In genomic region chr20:3409417-3409816, GRCh38 we compare ENCODE assay signal across 1 cellular context.
TF ChIP-seq lines count a peak whose summit lies in the region.

No MANE protein-coding gene starts in this region.

TF ChIP-seq in HepG2, 621 proteins besides CTCF, POLR2A, EP300 and RAD21 (continued from another document):
- no peak for TF ChIP-seq HNRNPLL (IDR thresholded peaks at IDR 0.05; ENCODE audit: low read depth, low read length, poor library complexity, severe bottlenecking)
- TF ChIP-seq ZNF253 (CRISPR knock-in tag; IDR thresholded peaks at IDR 0.05; ENCODE audit: borderline replicate concordance), result no peak
- TF ChIP-seq CREB1 (IDR thresholded peaks at IDR 0.05), result peak; percentile 53
- TF ChIP-seq CREB1 (CRISPR knock-in tag; IDR thresholded peaks at IDR 0.05), result no peak
- TF ChIP-seq SPEN (CRISPR knock-in tag; IDR thresholded peaks at IDR 0.05; ENCODE audit: low read depth), result no peak
- 0 out of 2 replicates have a peak, but pooled peaks have one; percentile 45 for TF ChIP-seq PLSCR1 (CRISPR knock-in tag; IDR thresholded peaks at IDR 0.05; ENCODE audit: borderline replicate concordance)
- TF ChIP-seq ZNF781 (CRISPR knock-in tag; IDR thresholded peaks at IDR 0.05; ENCODE audit: borderline replicate concordance, not compliant biosample characterization), result no peak
- 0 out of 2 replicates have a peak, but pooled peaks have one; percentile 12 for TF ChIP-seq HIVEP1 (CRISPR knock-in tag; IDR thresholded peaks at IDR 0.05)
- 0 out of 2 replicates have a peak, but pooled peaks have one; percentile 52 for TF ChIP-seq RORA (CRISPR knock-in tag; IDR thresholded peaks at IDR 0.05)
- TF ChIP-seq MEIS1 (CRISPR knock-in tag; IDR thresholded peaks at IDR 0.05; ENCODE audit: borderline replicate concordance), result no peak
- TF ChIP-seq ZNF34 (CRISPR knock-in tag; IDR thresholded peaks at IDR 0.05; ENCODE audit: borderline replicate concordance), result no peak
- TF ChIP-seq TBP (CRISPR knock-in tag; IDR thresholded peaks at IDR 0.05), result 0 out of 2 replicates have a peak, but pooled peaks have one; percentile 33
- TF ChIP-seq DBP (CRISPR knock-in tag; IDR thresholded peaks at IDR 0.05; ENCODE audit: not compliant biosample characterization), result peak; percentile 8
- no peak for TF ChIP-seq RXRA (CRISPR knock-in tag; IDR thresholded peaks at IDR 0.05)
- TF ChIP-seq ZNF598 (CRISPR knock-in tag; IDR thresholded peaks at IDR 0.05; ENCODE audit: borderline replicate concordance), result no peak
- peak; percentile 85; the same call in 1 of the 2 replicates for TF ChIP-seq CENPX (CRISPR knock-in tag; IDR thresholded peaks at IDR 0.05)
- TF ChIP-seq ZNF800 (CRISPR knock-in tag; IDR thresholded peaks at IDR 0.05), result no peak
- TF ChIP-seq ZNF788 (CRISPR knock-in tag; IDR thresholded peaks at IDR 0.05; ENCODE audit: borderline replicate concordance), result no peak
- TF ChIP-seq ZNF460 (CRISPR knock-in tag; IDR thresholded peaks at IDR 0.05; ENCODE audit: borderline replicate concordance), result no peak
- TF ChIP-seq ZNF468 (CRISPR knock-in tag; IDR thresholded peaks at IDR 0.05), result no peak
- no peak for TF ChIP-seq NCOR1 (IDR thresholded peaks at IDR 0.05; ENCODE audit: borderline replicate concordance, low read length)
- no peak for TF ChIP-seq JDP2 (CRISPR knock-in tag; IDR thresholded peaks at IDR 0.05; ENCODE audit: borderline replicate concordance)
- TF ChIP-seq SNRNP70 (IDR thresholded peaks at IDR 0.05; ENCODE audit: low read depth, low read length), result no peak
- no peak for TF ChIP-seq CC2D1A (CRISPR knock-in tag; IDR thresholded peaks at IDR 0.05)
- TF ChIP-seq GPN1 (CRISPR knock-in tag; IDR thresholded peaks at IDR 0.05; ENCODE audit: borderline replicate concordance), result no peak
- no peak for TF ChIP-seq YEATS2 (CRISPR knock-in tag; IDR thresholded peaks at IDR 0.05; ENCODE audit: borderline replicate concordance)
- no peak for TF ChIP-seq ZNF619 (CRISPR knock-in tag; IDR thresholded peaks at IDR 0.05)
- TF ChIP-seq ZNF83 (CRISPR knock-in tag; IDR thresholded peaks at IDR 0.05; ENCODE audit: borderline replicate concordance), result no peak
- no peak for TF ChIP-seq ATF3 (CRISPR knock-in tag; IDR thresholded peaks at IDR 0.05)
- no peak for TF ChIP-seq PLRG1 (conservative IDR thresholded peaks at IDR 0.05)
- TF ChIP-seq ZBTB33 (CRISPR knock-in tag; IDR thresholded peaks at IDR 0.05), result 0 out of 2 replicates have a peak, but pooled peaks have one; percentile 30
- TF ChIP-seq NCOA2 (CRISPR knock-in tag; IDR thresholded peaks at IDR 0.05), result 0 out of 2 replicates have a peak, but pooled peaks have one; percentile 7
- TF ChIP-seq PHF8 (CRISPR knock-in tag; IDR thresholded peaks at IDR 0.05), result no peak
- no peak for TF ChIP-seq ZBTB26 (CRISPR knock-in tag; IDR thresholded peaks at IDR 0.05; ENCODE audit: borderline replicate concordance)
